Comparison of ENCODE assay signal across 2 cellular contexts in the genomic region with DNA sequence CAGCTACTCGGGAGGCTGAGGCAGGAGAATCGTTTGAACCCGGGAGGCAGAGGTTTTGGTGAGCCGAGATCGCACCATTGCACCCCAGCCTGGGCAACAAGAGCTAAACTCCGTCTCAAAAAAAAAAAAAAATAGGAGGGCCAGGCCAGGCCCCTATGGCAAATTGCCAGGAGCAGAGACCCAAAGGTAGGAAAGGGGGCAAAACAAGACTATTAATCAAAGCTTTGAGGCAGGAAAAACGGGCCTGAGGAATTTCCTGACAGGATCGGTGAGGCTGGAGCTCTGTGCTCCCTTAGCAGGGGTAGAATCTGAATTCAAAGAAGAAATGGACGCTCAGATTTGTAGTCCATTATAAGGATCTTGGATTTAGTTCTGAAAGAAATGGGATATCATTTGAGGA.
TF ChIP-seq lines count a peak whose summit lies in the region.

No MANE protein-coding gene starts in this region.

TF ChIP-seq in IMR-90, 13 proteins besides CTCF, POLR2A, EP300 and RAD21:
- TF ChIP-seq NFE2L2 (IDR thresholded peaks at IDR 0.05; ENCODE audit: low read depth, low read length): no peak
- no peak for TF ChIP-seq RFX5 (IDR thresholded peaks at IDR 0.05; ENCODE audit: low read depth, low read length)
- TF ChIP-seq, protein P1, sequence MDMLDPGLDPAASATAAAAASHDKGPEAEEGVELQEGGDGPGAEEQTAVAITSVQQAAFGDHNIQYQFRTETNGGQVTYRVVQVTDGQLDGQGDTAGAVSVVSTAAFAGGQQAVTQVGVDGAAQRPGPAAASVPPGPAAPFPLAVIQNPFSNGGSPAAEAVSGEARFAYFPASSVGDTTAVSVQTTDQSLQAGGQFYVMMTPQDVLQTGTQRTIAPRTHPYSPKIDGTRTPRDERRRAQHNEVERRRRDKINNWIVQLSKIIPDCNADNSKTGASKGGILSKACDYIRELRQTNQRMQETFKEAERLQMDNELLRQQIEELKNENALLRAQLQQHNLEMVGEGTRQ (IDR thresholded peaks at IDR 0.05; ENCODE audit: low read depth, low read length): no peak
- no peak for TF ChIP-seq CHD1 (IDR thresholded peaks at IDR 0.05; ENCODE audit: low read depth, low read length)
- no peak for TF ChIP-seq FOS (IDR thresholded peaks at IDR 0.05; ENCODE audit: low read depth, low read length)
- no peak for TF ChIP-seq RCOR1 (IDR thresholded peaks at IDR 0.05; ENCODE audit: insufficient replicate concordance, low read length)
- no peak for TF ChIP-seq MAZ (IDR thresholded peaks at IDR 0.05; ENCODE audit: borderline replicate concordance, low read depth, low read length)
- TF ChIP-seq, protein P2, sequence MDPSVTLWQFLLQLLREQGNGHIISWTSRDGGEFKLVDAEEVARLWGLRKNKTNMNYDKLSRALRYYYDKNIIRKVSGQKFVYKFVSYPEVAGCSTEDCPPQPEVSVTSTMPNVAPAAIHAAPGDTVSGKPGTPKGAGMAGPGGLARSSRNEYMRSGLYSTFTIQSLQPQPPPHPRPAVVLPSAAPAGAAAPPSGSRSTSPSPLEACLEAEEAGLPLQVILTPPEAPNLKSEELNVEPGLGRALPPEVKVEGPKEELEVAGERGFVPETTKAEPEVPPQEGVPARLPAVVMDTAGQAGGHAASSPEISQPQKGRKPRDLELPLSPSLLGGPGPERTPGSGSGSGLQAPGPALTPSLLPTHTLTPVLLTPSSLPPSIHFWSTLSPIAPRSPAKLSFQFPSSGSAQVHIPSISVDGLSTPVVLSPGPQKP (IDR thresholded peaks at IDR 0.05; ENCODE audit: borderline replicate concordance, low read depth, low read length): no peak
- TF ChIP-seq CEBPB (IDR thresholded peaks at IDR 0.05; ENCODE audit: low read depth, low read length): no peak
- TF ChIP-seq SMC3 (IDR thresholded peaks at IDR 0.05; ENCODE audit: low read depth, low read length): no peak
- TF ChIP-seq MAFK (IDR thresholded peaks at IDR 0.05; ENCODE audit: low read depth, low read length): no peak
- no peak for TF ChIP-seq BHLHE40 (IDR thresholded peaks at IDR 0.05; ENCODE audit: low read depth, low read length)
- TF ChIP-seq MXI1 (IDR thresholded peaks at IDR 0.05; ENCODE audit: borderline replicate concordance, low read depth, low read length): no peak
TF ChIP-seq in IMR-90: peak in this region for 0.

TF ChIP-seq in K562, 482 proteins besides CTCF, POLR2A, EP300 and RAD21:
- no peak for TF ChIP-seq TAF15 (IDR thresholded peaks at IDR 0.05; ENCODE audit: low read depth, low read length)
- TF ChIP-seq NFIC (IDR thresholded peaks at IDR 0.05): peak; percentile 61
